Comparison of ENCODE assay signal across 8 cellular contexts in genomic region chr6:77764364-77764763, GRCh38.
"Had no signal": no experiment of that assay in that cellular context is flagged by ENCODE, and none has a peak within 500 bp of the region (broad histone marks: within the 10 kb centered on the region; RNA-seq: fewer than 3 reads in every experiment).

No MANE protein-coding gene starts in this region.

- H3K4me3 ChIP-seq: GM12878 had no signal

- FAIRE-seq: G401.6, GM12878, GM12891, GM12892, GM18507, GM19239 had no signal

- ATAC-seq: GM12878 had no signal

- DNase-seq: GDM1, GF-D8 had no signal
